1 cellular context compared by ENCODE assay signal in the genomic region with DNA sequence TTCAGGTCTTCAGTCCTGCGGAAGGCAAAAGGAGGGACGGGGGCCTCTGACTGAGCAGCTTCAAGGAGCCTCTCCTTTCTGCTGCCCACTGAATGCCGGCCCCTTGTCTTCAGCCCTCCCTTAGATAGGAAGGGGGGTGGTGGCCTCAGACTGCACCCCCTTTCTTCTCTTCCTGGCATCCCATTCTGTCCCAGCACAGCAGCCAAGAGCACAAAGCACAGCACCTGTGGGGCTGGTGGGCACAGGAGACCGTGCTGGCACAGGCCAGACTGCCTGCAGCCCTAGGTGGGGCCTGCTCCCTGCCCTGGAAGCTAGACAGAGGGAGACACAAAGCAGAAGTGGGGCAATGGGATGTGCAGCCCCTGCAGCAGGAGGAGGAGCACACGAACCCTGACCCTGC.
TF ChIP-seq lines count a peak whose summit lies in the region.

No MANE protein-coding gene starts in this region.

TF ChIP-seq in GM12878, 131 proteins besides CTCF, POLR2A, EP300 and RAD21:
- TF ChIP-seq ZNF207 (IDR thresholded peaks at IDR 0.05; ENCODE audit: borderline replicate concordance): no peak
- no peak for TF ChIP-seq YY1 (IDR thresholded peaks at IDR 0.05; ENCODE audit: low read depth, low read length)
- TF ChIP-seq NR2F1 (conservative IDR thresholded peaks at IDR 0.05): no peak
- TF ChIP-seq TBL1XR1 (IDR thresholded peaks at IDR 0.05; ENCODE audit: low read depth, low read length): no peak
- TF ChIP-seq BMI1 (IDR thresholded peaks at IDR 0.05; ENCODE audit: borderline replicate concordance): no peak
- TF ChIP-seq MEF2B (IDR thresholded peaks at IDR 0.05; ENCODE audit: partially characterized antibody, poor library complexity, severe bottlenecking): no peak
- TF ChIP-seq MTA3 (IDR thresholded peaks at IDR 0.05; ENCODE audit: borderline replicate concordance, low read length): no peak
- no peak for TF ChIP-seq DPF2 (IDR thresholded peaks at IDR 0.05)
- TF ChIP-seq SRF (IDR thresholded peaks at IDR 0.05; ENCODE audit: low read depth in 2 of 2, low read length in 2 of 2): no peak
- no peak for TF ChIP-seq IRF4 (IDR thresholded peaks at IDR 0.05; ENCODE audit: low read depth, low read length)
- TF ChIP-seq BACH1 (IDR thresholded peaks at IDR 0.05; ENCODE audit: borderline replicate concordance): no peak
- TF ChIP-seq PKNOX1 (IDR thresholded peaks at IDR 0.05): no peak
- TF ChIP-seq GABPA (IDR thresholded peaks at IDR 0.05; ENCODE audit: low read depth): no peak
- no peak for TF ChIP-seq NBN (IDR thresholded peaks at IDR 0.05)
TF ChIP-seq in GM12878: peak in this region for 0.
